ENCODE assay signal across 9 cellular contexts in the genomic region with DNA sequence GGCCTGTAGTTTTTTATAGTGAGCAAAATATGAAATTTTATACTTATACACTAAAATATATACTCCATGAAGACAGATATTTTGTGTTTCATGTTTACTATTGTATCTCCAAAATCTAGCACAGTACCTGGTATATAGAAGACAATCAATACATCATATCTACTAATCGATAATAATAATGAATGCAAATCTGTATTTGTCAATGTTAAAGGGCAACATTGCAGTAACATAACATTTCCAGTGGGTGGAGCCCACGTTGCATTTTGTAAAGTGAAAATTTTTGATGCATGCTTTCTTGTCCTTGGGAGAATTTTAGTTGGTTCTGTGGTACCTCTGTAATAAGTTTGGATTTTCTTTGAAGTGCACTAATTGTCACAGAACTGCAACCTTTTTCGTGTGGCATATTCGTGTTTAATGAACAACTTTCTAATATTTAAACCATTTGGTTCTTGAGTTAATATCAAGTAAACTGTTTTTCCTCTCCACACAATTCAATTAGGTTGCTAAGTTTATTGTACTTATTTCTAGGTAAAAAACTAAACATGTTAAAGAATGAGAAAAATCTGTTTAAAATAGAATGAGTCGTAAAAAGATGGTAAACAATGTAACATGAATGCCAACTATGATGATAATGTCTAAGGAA. TPM values are rescaled to one million over a fixed set of nuclear protein-coding genes. Genes with fewer than 3 reads are reported as not detected.
DNase-seq lines count a peak whose midpoint lies in the region; ATAC-seq, FAIRE-seq and TF ChIP-seq lines count a peak whose summit lies in the region.
"Had no signal": no experiment of that assay in that cellular context is flagged by ENCODE, and none has a peak within 500 bp of the region (broad histone marks: within the 10 kb centered on the region; RNA-seq: fewer than 3 reads in every experiment).

No MANE protein-coding gene starts in this region.

- no peak for ATAC-seq in GM18873 (IDR thresholded peaks at IDR 0.05; ENCODE audit: low FRiP score, unreplicated experiment)
- no peak for ATAC-seq in HG02588 (IDR thresholded peaks at IDR 0.05; ENCODE audit: unreplicated experiment)

- H3K4me1 Mint-ChIP-seq in CD4-positive, alpha-beta memory T cell = no peaks in the 10 kb centered on the region
- no peaks in the 10 kb centered on the region for H3K4me1 Mint-ChIP-seq in chondrocyte (ENCODE audit: low read depth)

- peak in 3 of 5 donors; percentile 2 to 11 (median 6) for DNase-seq in CD4-positive, alpha-beta memory T cell
- DNase-seq in GM18507 (ENCODE audit: extremely low spot score, insufficient read length, low read depth) (peak; percentile 9), NCI-H2227 treated with DMSO at 0.1 percent for 48 hours (lab: John Stamatoyannopoulos, UW) (peak; percentile 4), chondrocyte (ENCODE audit: low spot score) (no peak), MG63 (no peak)

- H3K36me3 Mint-ChIP-seq in CD4-positive, alpha-beta memory T cell = no peaks in the 10 kb centered on the region
- H3K36me3 Mint-ChIP-seq in chondrocyte (ENCODE audit: low read depth) = no peaks in the 10 kb centered on the region

- TF ChIP-seq CTCF in chondrocyte (IDR thresholded peaks at IDR 0.05) (peak; percentile 98), neural cell (IDR thresholded peaks at IDR 0.05; ENCODE audit: poor library complexity, severe bottlenecking) (peak; percentile 86)

- no peaks in the 10 kb centered on the region for H3K27me3 ChIP-seq in CD4-positive, alpha-beta memory T cell (ENCODE audit: insufficient read depth, low read length)
- H3K27me3 ChIP-seq in neural cell (ENCODE audit: insufficient read depth, low read depth, low read length) (no peaks in the 10 kb centered on the region), MG63 (peaks cover 2% of the 10 kb centered on the region; the same call in 1 of the 2 replicates)

- no peaks in the 10 kb centered on the region for H3K9me3 ChIP-seq in CD4-positive, alpha-beta memory T cell (ENCODE audit: control insufficient read depth in 1 of 2, low read length in 2 of 2)
- no peaks in the 10 kb centered on the region for H3K9me3 ChIP-seq in neural cell (ENCODE audit: low read length)
- no peaks in the 10 kb centered on the region for H3K9me3 ChIP-seq in MG63
- H3K9me3 ChIP-seq: SJSA1 had no signal

- H2AFZ ChIP-seq in neural cell (ENCODE audit: low read depth, low read length) = no peak overlapping the region

- no peak overlapping the region for H3K27ac Mint-ChIP-seq in CD4-positive, alpha-beta memory T cell
- H3K27ac Mint-ChIP-seq in chondrocyte (ENCODE audit: unreplicated experiment) = no peak overlapping the region

- no peaks in the 10 kb centered on the region for H3K36me3 ChIP-seq in CD4-positive, alpha-beta memory T cell (ENCODE audit: insufficient read depth, low read length)
- H3K36me3 ChIP-seq in neural cell (ENCODE audit: insufficient read depth, low read length) (no peaks in the 10 kb centered on the region), MG63 (no peaks in the 10 kb centered on the region)
- H3K36me3 ChIP-seq: SJSA1 had no signal

- H3K9ac ChIP-seq in neural cell (ENCODE audit: low read length) = no peak overlapping the region

- H3K4me3 Mint-ChIP-seq in CD4-positive, alpha-beta memory T cell = no peak overlapping the region
- H3K4me3 Mint-ChIP-seq in chondrocyte (ENCODE audit: unreplicated experiment) = no peak overlapping the region

- H3K27ac ChIP-seq in CD4-positive, alpha-beta memory T cell (ENCODE audit: low read depth, low read length) = no peak overlapping the region
- no peak overlapping the region for H3K27ac ChIP-seq in neural cell (ENCODE audit: low read length)
- H3K27ac ChIP-seq: SJSA1 had no signal

- FAIRE-seq in GM18507 (lab: Jason Lieb, UNC) = peak; percentile 76

- no peaks in the 10 kb centered on the region for H3K4me1 ChIP-seq in CD4-positive, alpha-beta memory T cell (ENCODE audit: insufficient read depth, low read length)
- H3K4me1 ChIP-seq: SJSA1 had no signal

- CTCF ChIA-PET in CD4-positive, alpha-beta memory T cell (lab: Charles Lee; ENCODE audit: partially characterized antibody) = interaction anchor here (0.8 to 1.4 kb wide), 3 partner anchors 9 to 1153 kb away, joined by 3 to 6 read pairs (median 4); no protein-coding TSS in a partner anchor

- intact Hi-C loops in CD4-positive, alpha-beta memory T cell (cut with micrococcal nuclease) = loop anchor here (10.0 kb wide), 1 partner anchor 1291 kb away; a partner anchor contains a TSS

- no peaks in the 10 kb centered on the region for H3K79me2 ChIP-seq in neural cell (replicated peaks; ENCODE audit: insufficient read depth, low read length)

- H4K20me1 ChIP-seq in neural cell (ENCODE audit: insufficient read depth) = no peaks in the 10 kb centered on the region

- H3K9me2 ChIP-seq in neural cell (ENCODE audit: insufficient read depth, low read length) = no peaks in the 10 kb centered on the region

- TF ChIP-seq RAD21 in neural cell (conservative IDR thresholded peaks at IDR 0.05) = peak; percentile 85

- POLR2A ChIA-PET in CD4-positive, alpha-beta memory T cell (lab: Charles Lee; ENCODE audit: partially characterized antibody) = no interaction called here

- H3K4me3 ChIP-seq in CD4-positive, alpha-beta memory T cell (ENCODE audit: low read length in 2 of 2) = no peak overlapping the region
- no peak overlapping the region for H3K4me3 ChIP-seq in neural cell (ENCODE audit: low read length)
- no peak overlapping the region for H3K4me3 ChIP-seq in MG63
- H3K4me3 ChIP-seq: SJSA1 had no signal

- no peak for TF ChIP-seq EP300 in neural cell (conservative IDR thresholded peaks at IDR 0.05; ENCODE audit: poor library complexity, severe bottlenecking)

- no peaks in the 10 kb centered on the region for H3F3A ChIP-seq in neural cell (ENCODE audit: insufficient read depth, low read length, poor library complexity, severe bottlenecking)

- no peak overlapping the region for H3K4me2 ChIP-seq in neural cell (ENCODE audit: low read length)

- H3K27me3 Mint-ChIP-seq in CD4-positive, alpha-beta memory T cell = no peaks in the 10 kb centered on the region
- H3K27me3 Mint-ChIP-seq in chondrocyte (ENCODE audit: low read depth) = no peaks in the 10 kb centered on the region

- H3K9me3 Mint-ChIP-seq in CD4-positive, alpha-beta memory T cell = no peaks in the 10 kb centered on the region
- H3K9me3 Mint-ChIP-seq in chondrocyte (ENCODE audit: low read depth) = no peaks in the 10 kb centered on the region

TF ChIP-seq in neural cell, 6 proteins besides CTCF, POLR2A, EP300 and RAD21:
- TF ChIP-seq, protein P1, sequence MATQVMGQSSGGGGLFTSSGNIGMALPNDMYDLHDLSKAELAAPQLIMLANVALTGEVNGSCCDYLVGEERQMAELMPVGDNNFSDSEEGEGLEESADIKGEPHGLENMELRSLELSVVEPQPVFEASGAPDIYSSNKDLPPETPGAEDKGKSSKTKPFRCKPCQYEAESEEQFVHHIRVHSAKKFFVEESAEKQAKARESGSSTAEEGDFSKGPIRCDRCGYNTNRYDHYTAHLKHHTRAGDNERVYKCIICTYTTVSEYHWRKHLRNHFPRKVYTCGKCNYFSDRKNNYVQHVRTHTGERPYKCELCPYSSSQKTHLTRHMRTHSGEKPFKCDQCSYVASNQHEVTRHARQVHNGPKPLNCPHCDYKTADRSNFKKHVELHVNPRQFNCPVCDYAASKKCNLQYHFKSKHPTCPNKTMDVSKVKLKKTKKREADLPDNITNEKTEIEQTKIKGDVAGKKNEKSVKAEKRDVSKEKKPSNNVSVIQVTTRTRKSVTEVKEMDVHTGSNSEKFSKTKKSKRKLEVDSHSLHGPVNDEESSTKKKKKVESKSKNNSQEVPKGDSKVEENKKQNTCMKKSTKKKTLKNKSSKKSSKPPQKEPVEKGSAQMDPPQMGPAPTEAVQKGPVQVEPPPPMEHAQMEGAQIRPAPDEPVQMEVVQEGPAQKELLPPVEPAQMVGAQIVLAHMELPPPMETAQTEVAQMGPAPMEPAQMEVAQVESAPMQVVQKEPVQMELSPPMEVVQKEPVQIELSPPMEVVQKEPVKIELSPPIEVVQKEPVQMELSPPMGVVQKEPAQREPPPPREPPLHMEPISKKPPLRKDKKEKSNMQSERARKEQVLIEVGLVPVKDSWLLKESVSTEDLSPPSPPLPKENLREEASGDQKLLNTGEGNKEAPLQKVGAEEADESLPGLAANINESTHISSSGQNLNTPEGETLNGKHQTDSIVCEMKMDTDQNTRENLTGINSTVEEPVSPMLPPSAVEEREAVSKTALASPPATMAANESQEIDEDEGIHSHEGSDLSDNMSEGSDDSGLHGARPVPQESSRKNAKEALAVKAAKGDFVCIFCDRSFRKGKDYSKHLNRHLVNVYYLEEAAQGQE (IDR thresholded peaks at IDR 0.05; ENCODE audit: borderline replicate concordance) = no peak
- TF ChIP-seq SMC3 (conservative IDR thresholded peaks at IDR 0.05; ENCODE audit: poor library complexity) = peak; percentile 85

RNA-seq across cellular contexts. Expression of a gene that starts 47.4 kb away (rescaled TPM):
- not detected for total RNA-seq in CD4-positive, alpha-beta memory T cell
- not detected for polyA plus RNA-seq in CD4-positive, alpha-beta memory T cell
- total RNA-seq in chondrocyte = 0.15 to 0.45 TPM (median 0.41 TPM) in 3 replicates
- 0.06 TPM in 1 of 2 replicates, not detected in the other for polyA plus RNA-seq in neural cell
- polyA minus RNA-seq in neural cell = 0.12 TPM in 1 of 2 replicates, not detected in the other
- total RNA-seq in MG63 (2014; rRNA removed; shearing (Covaris generic); ENCODE audit: low replicate concordance) = not detected in 2 replicates

Comparison
In these comparisons a context has a peak if more than half of its experiments do, and no peak if none do; other contexts are left out.
1. DNase-seq: peak in CD4-positive, alpha-beta memory T cell (3 of 5), GM18507 (single experiment) and NCI-H2227 treated with DMSO at 0.1 percent for 48 hours (single experiment); none in chondrocyte (single experiment) and MG63 (single experiment).